3 cellular contexts compared by ENCODE assay signal in genomic region chr3:130310109-130310508, GRCh38.
TF ChIP-seq lines count a peak whose summit lies in the region.

No MANE protein-coding gene starts in this region.

TF ChIP-seq in A549, 52 proteins besides CTCF, POLR2A, EP300 and RAD21:
- peak; percentile 65 for TF ChIP-seq MAFK (IDR thresholded peaks at IDR 0.05; ENCODE audit: partially characterized antibody)
- no peak for TF ChIP-seq NPAS2 (CRISPR knock-in tag; IDR thresholded peaks at IDR 0.05; ENCODE audit: borderline replicate concordance)

TF ChIP-seq in GM23338, 12 proteins besides CTCF, POLR2A, EP300 and RAD21:
- TF ChIP-seq CREB1 (CRISPR knock-in tag; IDR thresholded peaks at IDR 0.05; ENCODE audit: low read depth) (no peak), ZNF331 (CRISPR knock-in tag; IDR thresholded peaks at IDR 0.05; ENCODE audit: low read depth) (no peak), JUNB (IDR thresholded peaks at IDR 0.05; ENCODE audit: unreplicated experiment) (no peak), EZH2phosphoT487 (IDR thresholded peaks at IDR 0.05; ENCODE audit: unreplicated experiment) (no peak), STAT1 (IDR thresholded peaks at IDR 0.05; ENCODE audit: unreplicated experiment) (no peak), POLR2AphosphoS5 (IDR thresholded peaks at IDR 0.05; ENCODE audit: low read depth) (no peak), EZH2 (IDR thresholded peaks at IDR 0.05; ENCODE audit: low read depth, unreplicated experiment) (no peak), NANOG (IDR thresholded peaks at IDR 0.05; ENCODE audit: borderline replicate concordance) (no peak), ZNF114 (CRISPR knock-in tag; IDR thresholded peaks at IDR 0.05) (no peak)
- TF ChIP-seq, protein P1, sequence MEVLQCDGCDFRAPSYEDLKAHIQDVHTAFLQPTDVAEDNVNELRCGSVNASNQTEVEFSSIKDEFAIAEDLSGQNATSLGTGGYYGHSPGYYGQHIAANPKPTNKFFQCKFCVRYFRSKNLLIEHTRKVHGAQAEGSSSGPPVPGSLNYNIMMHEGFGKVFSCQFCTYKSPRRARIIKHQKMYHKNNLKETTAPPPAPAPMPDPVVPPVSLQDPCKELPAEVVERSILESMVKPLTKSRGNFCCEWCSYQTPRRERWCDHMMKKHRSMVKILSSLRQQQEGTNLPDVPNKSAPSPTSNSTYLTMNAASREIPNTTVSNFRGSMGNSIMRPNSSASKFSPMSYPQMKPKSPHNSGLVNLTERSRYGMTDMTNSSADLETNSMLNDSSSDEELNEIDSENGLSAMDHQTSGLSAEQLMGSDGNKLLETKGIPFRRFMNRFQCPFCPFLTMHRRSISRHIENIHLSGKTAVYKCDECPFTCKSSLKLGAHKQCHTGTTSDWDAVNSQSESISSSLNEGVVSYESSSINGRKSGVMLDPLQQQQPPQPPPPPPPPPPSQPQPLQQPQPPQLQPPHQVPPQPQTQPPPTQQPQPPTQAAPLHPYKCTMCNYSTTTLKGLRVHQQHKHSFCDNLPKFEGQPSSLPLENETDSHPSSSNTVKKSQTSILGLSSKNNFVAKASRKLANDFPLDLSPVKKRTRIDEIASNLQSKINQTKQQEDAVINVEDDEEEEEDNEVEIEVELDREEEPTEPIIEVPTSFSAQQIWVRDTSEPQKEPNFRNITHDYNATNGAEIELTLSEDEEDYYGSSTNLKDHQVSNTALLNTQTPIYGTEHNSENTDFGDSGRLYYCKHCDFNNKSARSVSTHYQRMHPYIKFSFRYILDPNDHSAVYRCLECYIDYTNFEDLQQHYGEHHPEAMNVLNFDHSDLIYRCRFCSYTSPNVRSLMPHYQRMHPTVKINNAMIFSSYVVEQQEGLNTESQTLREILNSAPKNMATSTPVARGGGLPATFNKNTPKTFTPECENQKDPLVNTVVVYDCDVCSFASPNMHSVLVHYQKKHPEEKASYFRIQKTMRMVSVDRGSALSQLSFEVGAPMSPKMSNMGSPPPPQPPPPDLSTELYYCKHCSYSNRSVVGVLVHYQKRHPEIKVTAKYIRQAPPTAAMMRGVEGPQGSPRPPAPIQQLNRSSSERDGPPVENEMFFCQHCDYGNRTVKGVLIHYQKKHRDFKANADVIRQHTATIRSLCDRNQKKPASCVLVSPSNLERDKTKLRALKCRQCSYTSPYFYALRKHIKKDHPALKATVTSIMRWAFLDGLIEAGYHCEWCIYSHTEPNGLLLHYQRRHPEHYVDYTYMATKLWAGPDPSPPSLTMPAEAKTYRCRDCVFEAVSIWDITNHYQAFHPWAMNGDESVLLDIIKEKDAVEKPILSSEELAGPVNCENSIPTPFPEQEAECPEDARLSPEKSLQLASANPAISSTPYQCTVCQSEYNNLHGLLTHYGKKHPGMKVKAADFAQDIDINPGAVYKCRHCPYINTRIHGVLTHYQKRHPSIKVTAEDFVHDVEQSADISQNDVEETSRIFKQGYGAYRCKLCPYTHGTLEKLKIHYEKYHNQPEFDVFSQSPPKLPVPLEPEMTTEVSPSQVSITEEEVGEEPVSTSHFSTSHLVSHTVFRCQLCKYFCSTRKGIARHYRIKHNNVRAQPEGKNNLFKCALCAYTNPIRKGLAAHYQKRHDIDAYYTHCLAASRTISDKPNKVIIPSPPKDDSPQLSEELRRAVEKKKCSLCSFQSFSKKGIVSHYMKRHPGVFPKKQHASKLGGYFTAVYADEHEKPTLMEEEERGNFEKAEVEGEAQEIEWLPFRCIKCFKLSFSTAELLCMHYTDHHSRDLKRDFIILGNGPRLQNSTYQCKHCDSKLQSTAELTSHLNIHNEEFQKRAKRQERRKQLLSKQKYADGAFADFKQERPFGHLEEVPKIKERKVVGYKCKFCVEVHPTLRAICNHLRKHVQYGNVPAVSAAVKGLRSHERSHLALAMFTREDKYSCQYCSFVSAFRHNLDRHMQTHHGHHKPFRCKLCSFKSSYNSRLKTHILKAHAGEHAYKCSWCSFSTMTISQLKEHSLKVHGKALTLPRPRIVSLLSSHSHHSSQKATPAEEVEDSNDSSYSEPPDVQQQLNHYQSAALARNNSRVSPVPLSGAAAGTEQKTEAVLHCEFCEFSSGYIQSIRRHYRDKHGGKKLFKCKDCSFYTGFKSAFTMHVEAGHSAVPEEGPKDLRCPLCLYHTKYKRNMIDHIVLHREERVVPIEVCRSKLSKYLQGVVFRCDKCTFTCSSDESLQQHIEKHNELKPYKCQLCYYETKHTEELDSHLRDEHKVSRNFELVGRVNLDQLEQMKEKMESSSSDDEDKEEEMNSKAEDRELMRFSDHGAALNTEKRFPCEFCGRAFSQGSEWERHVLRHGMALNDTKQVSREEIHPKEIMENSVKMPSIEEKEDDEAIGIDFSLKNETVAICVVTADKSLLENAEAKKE (CRISPR knock-in tag; IDR thresholded peaks at IDR 0.05) = no peak
- TF ChIP-seq, protein P2, sequence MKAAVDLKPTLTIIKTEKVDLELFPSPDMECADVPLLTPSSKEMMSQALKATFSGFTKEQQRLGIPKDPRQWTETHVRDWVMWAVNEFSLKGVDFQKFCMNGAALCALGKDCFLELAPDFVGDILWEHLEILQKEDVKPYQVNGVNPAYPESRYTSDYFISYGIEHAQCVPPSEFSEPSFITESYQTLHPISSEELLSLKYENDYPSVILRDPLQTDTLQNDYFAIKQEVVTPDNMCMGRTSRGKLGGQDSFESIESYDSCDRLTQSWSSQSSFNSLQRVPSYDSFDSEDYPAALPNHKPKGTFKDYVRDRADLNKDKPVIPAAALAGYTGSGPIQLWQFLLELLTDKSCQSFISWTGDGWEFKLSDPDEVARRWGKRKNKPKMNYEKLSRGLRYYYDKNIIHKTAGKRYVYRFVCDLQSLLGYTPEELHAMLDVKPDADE (IDR thresholded peaks at IDR 0.05) = no peak
- TF ChIP-seq, protein P3, sequence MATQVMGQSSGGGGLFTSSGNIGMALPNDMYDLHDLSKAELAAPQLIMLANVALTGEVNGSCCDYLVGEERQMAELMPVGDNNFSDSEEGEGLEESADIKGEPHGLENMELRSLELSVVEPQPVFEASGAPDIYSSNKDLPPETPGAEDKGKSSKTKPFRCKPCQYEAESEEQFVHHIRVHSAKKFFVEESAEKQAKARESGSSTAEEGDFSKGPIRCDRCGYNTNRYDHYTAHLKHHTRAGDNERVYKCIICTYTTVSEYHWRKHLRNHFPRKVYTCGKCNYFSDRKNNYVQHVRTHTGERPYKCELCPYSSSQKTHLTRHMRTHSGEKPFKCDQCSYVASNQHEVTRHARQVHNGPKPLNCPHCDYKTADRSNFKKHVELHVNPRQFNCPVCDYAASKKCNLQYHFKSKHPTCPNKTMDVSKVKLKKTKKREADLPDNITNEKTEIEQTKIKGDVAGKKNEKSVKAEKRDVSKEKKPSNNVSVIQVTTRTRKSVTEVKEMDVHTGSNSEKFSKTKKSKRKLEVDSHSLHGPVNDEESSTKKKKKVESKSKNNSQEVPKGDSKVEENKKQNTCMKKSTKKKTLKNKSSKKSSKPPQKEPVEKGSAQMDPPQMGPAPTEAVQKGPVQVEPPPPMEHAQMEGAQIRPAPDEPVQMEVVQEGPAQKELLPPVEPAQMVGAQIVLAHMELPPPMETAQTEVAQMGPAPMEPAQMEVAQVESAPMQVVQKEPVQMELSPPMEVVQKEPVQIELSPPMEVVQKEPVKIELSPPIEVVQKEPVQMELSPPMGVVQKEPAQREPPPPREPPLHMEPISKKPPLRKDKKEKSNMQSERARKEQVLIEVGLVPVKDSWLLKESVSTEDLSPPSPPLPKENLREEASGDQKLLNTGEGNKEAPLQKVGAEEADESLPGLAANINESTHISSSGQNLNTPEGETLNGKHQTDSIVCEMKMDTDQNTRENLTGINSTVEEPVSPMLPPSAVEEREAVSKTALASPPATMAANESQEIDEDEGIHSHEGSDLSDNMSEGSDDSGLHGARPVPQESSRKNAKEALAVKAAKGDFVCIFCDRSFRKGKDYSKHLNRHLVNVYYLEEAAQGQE (IDR thresholded peaks at IDR 0.05; ENCODE audit: unreplicated experiment) = no peak
TF ChIP-seq in GM23338: peak in this region for 0.

TF ChIP-seq in IMR-90, 13 proteins besides CTCF, POLR2A, EP300 and RAD21 (continued from another document):
- TF ChIP-seq, protein P4, sequence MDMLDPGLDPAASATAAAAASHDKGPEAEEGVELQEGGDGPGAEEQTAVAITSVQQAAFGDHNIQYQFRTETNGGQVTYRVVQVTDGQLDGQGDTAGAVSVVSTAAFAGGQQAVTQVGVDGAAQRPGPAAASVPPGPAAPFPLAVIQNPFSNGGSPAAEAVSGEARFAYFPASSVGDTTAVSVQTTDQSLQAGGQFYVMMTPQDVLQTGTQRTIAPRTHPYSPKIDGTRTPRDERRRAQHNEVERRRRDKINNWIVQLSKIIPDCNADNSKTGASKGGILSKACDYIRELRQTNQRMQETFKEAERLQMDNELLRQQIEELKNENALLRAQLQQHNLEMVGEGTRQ (IDR thresholded peaks at IDR 0.05; ENCODE audit: low read depth, low read length) = no peak
- no peak for TF ChIP-seq SMC3 (IDR thresholded peaks at IDR 0.05; ENCODE audit: low read depth, low read length)
